Comparison of ENCODE assay signal across 5 cellular contexts in genomic region chr22:22701557-22701956, GRCh38. TPM values are rescaled to one million over a fixed set of nuclear protein-coding genes. Genes with fewer than 3 reads are reported as not detected.
"Had no signal": no experiment of that assay in that cellular context is flagged by ENCODE, and none has a peak within 500 bp of the region (broad histone marks: within the 10 kb centered on the region; RNA-seq: fewer than 3 reads in every experiment).

No MANE protein-coding gene starts in this region.

RNA-seq across cellular contexts. Expression of gene GGTLC2, which starts 57.1 kb away (rescaled TPM):
- total RNA-seq: M059J, OCI-LY7, Peyer's patch, Right ventricle myocardium superior, SJSA1 had no signal
